ENCODE assay signal across 8 cellular contexts in genomic region chr11:28674432-28675076, GRCh38.
A peak's percentile ranks its signal among the peaks of the same experiment; 100 is the strongest.
DNase-seq lines count a peak whose midpoint lies in the region; ATAC-seq and TF ChIP-seq lines count a peak whose summit lies in the region.

No MANE protein-coding gene starts in this region.

- ATAC-seq in GM19351 (IDR thresholded peaks at IDR 0.05; ENCODE audit: unreplicated experiment) (peak; percentile 63), GM19397 (IDR thresholded peaks at IDR 0.05; ENCODE audit: unreplicated experiment) (no peak), HG03520 (IDR thresholded peaks at IDR 0.05; ENCODE audit: unreplicated experiment) (no peak)

- DNase-seq in AG09309 (ENCODE audit: low read depth), result peak; percentile 93
- DNase-seq in RPMI7951 (ENCODE audit: low read depth), result peak; percentile 68
- DNase-seq in fibroblast of villous mesenchyme (ENCODE audit: low read depth), result peak; percentile 97
- DNase-seq in activated CD8-positive, alpha-beta memory T cell treated with anti-CD3 and anti-CD28 coated beads, Interleukin-2, amount 50 U/mL, for 4 hours, result no peak
- no peak for DNase-seq in cerebellar nuclear complex (lab: John Stamatoyannopoulos, UW)

- H3K4me3 ChIP-seq in AG09309 (ENCODE audit: control insufficient read depth, low read depth, low read length) (no peak overlapping the region), fibroblast of villous mesenchyme (ENCODE audit: low read depth, low read length) (no peak overlapping the region)

- TF ChIP-seq CTCF in AG09309 (IDR thresholded peaks at IDR 0.05; ENCODE audit: control insufficient read depth, insufficient read depth, low read depth, low read length, missing control alignments) (peak; percentile 63), fibroblast of villous mesenchyme (IDR thresholded peaks at IDR 0.05; ENCODE audit: insufficient read depth, low read depth, low read length) (peak; percentile 56)

Comparison
In these comparisons a context has a peak if more than half of its experiments do, and no peak if none do; other contexts are left out.
1. DNase-seq: peak in AG09309 (single experiment), RPMI7951 (single experiment) and fibroblast of villous mesenchyme (single experiment); none in activated CD8-positive, alpha-beta memory T cell treated with anti-CD3 and anti-CD28 coated beads, Interleukin-2, amount 50 U/mL, for 4 hours (single experiment) and cerebellar nuclear complex (0 of 2).